ENCODE assay signal across 1 cellular context in the genomic region with DNA sequence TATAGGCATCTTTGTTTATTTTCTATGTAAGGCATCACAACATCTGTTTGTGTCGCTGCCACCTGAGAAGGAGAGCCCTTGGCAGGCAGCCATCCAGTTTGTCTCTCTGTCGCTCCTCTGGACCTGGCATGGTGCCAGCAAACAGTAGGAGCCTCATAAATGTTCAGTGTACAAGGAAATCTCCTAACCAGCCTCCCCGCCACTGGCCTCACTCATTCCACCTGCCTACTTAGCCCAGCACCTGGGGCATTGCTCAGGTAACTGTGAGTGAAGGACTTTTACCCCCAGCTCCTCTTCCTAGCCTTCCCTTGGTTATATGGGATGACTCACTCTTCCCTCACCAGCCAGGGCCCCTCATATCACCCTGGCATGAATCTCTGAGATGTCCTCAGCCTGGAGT.
A peak's percentile ranks its signal among the peaks of the same experiment; 100 is the strongest.
TF ChIP-seq lines count a peak whose summit lies in the region.

No MANE protein-coding gene starts in this region.

TF ChIP-seq in HEK293, 187 proteins besides CTCF, POLR2A, EP300 and RAD21 (continued from another document):
- TF ChIP-seq HIC1 (tag by site-specific recombination; IDR thresholded peaks at IDR 0.05): no peak
- TF ChIP-seq ZBTB49 (tag by site-specific recombination; IDR thresholded peaks at IDR 0.05; ENCODE audit: low read depth): no peak
- TF ChIP-seq ZNF404 (tag by site-specific recombination; IDR thresholded peaks at IDR 0.05): 0 out of 2 replicates have a peak, but pooled peaks have one; percentile 15
- peak; percentile 53; the same call in 1 of the 2 replicates for TF ChIP-seq ZNF366 (tag by site-specific recombination; conservative IDR thresholded peaks at IDR 0.05)
- no peak for TF ChIP-seq ZNF433 (tag by site-specific recombination; IDR thresholded peaks at IDR 0.05; ENCODE audit: low read depth)
- 0 out of 2 replicates have a peak, but pooled peaks have one; percentile 41 for TF ChIP-seq ZEB2 (tag by site-specific recombination; IDR thresholded peaks at IDR 0.05)
- TF ChIP-seq, protein P1, sequence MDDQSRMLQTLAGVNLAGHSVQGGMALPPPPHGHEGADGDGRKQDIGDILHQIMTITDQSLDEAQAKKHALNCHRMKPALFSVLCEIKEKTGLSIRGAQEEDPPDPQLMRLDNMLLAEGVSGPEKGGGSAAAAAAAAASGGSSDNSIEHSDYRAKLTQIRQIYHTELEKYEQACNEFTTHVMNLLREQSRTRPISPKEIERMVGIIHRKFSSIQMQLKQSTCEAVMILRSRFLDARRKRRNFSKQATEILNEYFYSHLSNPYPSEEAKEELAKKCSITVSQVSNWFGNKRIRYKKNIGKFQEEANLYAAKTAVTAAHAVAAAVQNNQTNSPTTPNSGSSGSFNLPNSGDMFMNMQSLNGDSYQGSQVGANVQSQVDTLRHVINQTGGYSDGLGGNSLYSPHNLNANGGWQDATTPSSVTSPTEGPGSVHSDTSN (CRISPR knock-in tag; IDR thresholded peaks at IDR 0.05): no peak
- peak; percentile 84 for TF ChIP-seq ZNF544 (tag by site-specific recombination; IDR thresholded peaks at IDR 0.05)
- peak; percentile 33; the same call in 1 of the 2 replicates for TF ChIP-seq ZNF214 (tag by site-specific recombination; IDR thresholded peaks at IDR 0.05; ENCODE audit: borderline replicate concordance)
- no peak for TF ChIP-seq ZNF610 (tag by site-specific recombination; IDR thresholded peaks at IDR 0.05; ENCODE audit: borderline replicate concordance)
- TF ChIP-seq BCL11B (tag by site-specific recombination; IDR thresholded peaks at IDR 0.05; ENCODE audit: low read depth): no peak
- TF ChIP-seq ZNF274 (IDR thresholded peaks at IDR 0.05; ENCODE audit: low read length): no peak
- TF ChIP-seq ZNF274 (tag by site-specific recombination; IDR thresholded peaks at IDR 0.05; ENCODE audit: borderline replicate concordance): no peak
- peak; percentile 45; the same call in 1 of the 2 replicates for TF ChIP-seq ZNF398 (tag by site-specific recombination; IDR thresholded peaks at IDR 0.05)
- TF ChIP-seq, protein P2, sequence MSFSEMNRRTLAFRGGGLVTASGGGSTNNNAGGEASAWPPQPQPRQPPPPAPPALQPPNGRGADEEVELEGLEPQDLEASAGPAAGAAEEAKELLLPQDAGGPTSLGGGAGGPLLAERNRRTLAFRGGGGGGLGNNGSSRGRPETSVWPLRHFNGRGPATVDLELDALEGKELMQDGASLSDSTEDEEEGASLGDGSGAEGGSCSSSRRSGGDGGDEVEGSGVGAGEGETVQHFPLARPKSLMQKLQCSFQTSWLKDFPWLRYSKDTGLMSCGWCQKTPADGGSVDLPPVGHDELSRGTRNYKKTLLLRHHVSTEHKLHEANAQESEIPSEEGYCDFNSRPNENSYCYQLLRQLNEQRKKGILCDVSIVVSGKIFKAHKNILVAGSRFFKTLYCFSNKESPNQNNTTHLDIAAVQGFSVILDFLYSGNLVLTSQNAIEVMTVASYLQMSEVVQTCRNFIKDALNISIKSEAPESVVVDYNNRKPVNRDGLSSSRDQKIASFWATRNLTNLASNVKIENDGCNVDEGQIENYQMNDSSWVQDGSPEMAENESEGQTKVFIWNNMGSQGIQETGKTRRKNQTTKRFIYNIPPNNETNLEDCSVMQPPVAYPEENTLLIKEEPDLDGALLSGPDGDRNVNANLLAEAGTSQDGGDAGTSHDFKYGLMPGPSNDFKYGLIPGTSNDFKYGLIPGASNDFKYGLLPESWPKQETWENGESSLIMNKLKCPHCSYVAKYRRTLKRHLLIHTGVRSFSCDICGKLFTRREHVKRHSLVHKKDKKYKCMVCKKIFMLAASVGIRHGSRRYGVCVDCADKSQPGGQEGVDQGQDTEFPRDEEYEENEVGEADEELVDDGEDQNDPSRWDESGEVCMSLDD (tag by site-specific recombination; IDR thresholded peaks at IDR 0.05): no peak
- no peak for TF ChIP-seq ZNF354C (tag by site-specific recombination; IDR thresholded peaks at IDR 0.05; ENCODE audit: borderline replicate concordance, low read depth)
- TF ChIP-seq, protein P3, sequence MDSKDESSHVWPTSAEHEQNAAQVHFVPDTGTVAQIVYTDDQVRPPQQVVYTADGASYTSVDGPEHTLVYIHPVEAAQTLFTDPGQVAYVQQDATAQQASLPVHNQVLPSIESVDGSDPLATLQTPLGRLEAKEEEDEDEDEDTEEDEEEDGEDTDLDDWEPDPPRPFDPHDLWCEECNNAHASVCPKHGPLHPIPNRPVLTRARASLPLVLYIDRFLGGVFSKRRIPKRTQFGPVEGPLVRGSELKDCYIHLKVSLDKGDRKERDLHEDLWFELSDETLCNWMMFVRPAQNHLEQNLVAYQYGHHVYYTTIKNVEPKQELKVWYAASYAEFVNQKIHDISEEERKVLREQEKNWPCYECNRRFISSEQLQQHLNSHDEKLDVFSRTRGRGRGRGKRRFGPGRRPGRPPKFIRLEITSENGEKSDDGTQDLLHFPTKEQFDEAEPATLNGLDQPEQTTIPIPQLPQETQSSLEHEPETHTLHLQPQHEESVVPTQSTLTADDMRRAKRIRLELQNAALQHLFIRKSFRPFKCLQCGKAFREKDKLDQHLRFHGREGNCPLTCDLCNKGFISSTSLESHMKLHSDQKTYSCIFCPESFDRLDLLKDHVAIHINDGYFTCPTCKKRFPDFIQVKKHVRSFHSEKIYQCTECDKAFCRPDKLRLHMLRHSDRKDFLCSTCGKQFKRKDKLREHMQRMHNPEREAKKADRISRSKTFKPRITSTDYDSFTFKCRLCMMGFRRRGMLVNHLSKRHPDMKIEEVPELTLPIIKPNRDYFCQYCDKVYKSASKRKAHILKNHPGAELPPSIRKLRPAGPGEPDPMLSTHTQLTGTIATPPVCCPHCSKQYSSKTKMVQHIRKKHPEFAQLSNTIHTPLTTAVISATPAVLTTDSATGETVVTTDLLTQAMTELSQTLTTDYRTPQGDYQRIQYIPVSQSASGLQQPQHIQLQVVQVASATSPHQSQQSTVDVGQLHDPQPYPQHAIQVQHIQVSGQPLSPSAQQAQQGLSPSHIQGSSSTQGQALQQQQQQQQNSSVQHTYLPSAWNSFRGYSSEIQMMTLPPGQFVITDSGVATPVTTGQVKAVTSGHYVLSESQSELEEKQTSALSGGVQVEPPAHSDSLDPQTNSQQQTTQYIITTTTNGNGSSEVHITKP (tag by site-specific recombination; IDR thresholded peaks at IDR 0.05): no peak
- no peak for TF ChIP-seq ZNF169 (tag by site-specific recombination; IDR thresholded peaks at IDR 0.05)
- no peak for TF ChIP-seq ZNF2 (tag by site-specific recombination; IDR thresholded peaks at IDR 0.05)
- no peak for TF ChIP-seq ZNF248 (tag by site-specific recombination; IDR thresholded peaks at IDR 0.05)
- peak; percentile 87 for TF ChIP-seq ZNF184 (tag by site-specific recombination; IDR thresholded peaks at IDR 0.05)
- TF ChIP-seq ZNF311 (tag by site-specific recombination; IDR thresholded peaks at IDR 0.05; ENCODE audit: borderline replicate concordance): no peak
- TF ChIP-seq OVOL3 (tag by site-specific recombination; IDR thresholded peaks at IDR 0.05): no peak
- 0 out of 2 replicates have a peak, but pooled peaks have one; percentile 40 for TF ChIP-seq ZNF324 (tag by site-specific recombination; IDR thresholded peaks at IDR 0.05)
- TF ChIP-seq ZNF785 (tag by site-specific recombination; IDR thresholded peaks at IDR 0.05): no peak
- TF ChIP-seq KLF7 (tag by site-specific recombination; IDR thresholded peaks at IDR 0.05; ENCODE audit: borderline replicate concordance): no peak
- TF ChIP-seq, protein P4, sequence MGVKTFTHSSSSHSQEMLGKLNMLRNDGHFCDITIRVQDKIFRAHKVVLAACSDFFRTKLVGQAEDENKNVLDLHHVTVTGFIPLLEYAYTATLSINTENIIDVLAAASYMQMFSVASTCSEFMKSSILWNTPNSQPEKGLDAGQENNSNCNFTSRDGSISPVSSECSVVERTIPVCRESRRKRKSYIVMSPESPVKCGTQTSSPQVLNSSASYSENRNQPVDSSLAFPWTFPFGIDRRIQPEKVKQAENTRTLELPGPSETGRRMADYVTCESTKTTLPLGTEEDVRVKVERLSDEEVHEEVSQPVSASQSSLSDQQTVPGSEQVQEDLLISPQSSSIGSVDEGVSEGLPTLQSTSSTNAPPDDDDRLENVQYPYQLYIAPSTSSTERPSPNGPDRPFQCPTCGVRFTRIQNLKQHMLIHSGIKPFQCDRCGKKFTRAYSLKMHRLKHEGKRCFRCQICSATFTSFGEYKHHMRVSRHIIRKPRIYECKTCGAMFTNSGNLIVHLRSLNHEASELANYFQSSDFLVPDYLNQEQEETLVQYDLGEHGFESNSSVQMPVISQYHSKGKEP (tag by site-specific recombination; IDR thresholded peaks at IDR 0.05): no peak
- peak; percentile 42; the same call in 1 of the 2 replicates for TF ChIP-seq GLIS2 (tag by site-specific recombination; IDR thresholded peaks at IDR 0.05)
- no peak for TF ChIP-seq ZNF121 (tag by site-specific recombination; IDR thresholded peaks at IDR 0.05)
- TF ChIP-seq FEZF1 (tag by site-specific recombination; IDR thresholded peaks at IDR 0.05): no peak
- no peak for TF ChIP-seq GLI2 (tag by site-specific recombination; IDR thresholded peaks at IDR 0.05; ENCODE audit: borderline replicate concordance, low read depth)
- TF ChIP-seq ZNF24 (tag by site-specific recombination; IDR thresholded peaks at IDR 0.05): 0 out of 2 replicates have a peak, but pooled peaks have one; percentile 30
- no peak for TF ChIP-seq SP3 (tag by site-specific recombination; IDR thresholded peaks at IDR 0.05)
- TF ChIP-seq ZNF335 (tag by site-specific recombination; conservative IDR thresholded peaks at IDR 0.05): no peak
- TF ChIP-seq ZNF660 (tag by site-specific recombination; IDR thresholded peaks at IDR 0.05): peak; percentile 79; the same call in 1 of the 2 replicates
- TF ChIP-seq ZNF792 (tag by site-specific recombination; IDR thresholded peaks at IDR 0.05): peak; percentile 71; the same call in 1 of the 2 replicates
TF ChIP-seq in HEK293: peak in this region for 16.
